22 cellular contexts compared by ENCODE assay signal in genomic region chr17:29653995-29654714, GRCh38.
"Had no signal": no experiment of that assay in that cellular context is flagged by ENCODE, and none has a peak within 500 bp of the region (broad histone marks: within the 10 kb centered on the region; RNA-seq: fewer than 3 reads in every experiment).

No MANE protein-coding gene starts in this region.

- ATAC-seq: activated naive CD4-positive, alpha-beta T cell treated with anti-CD3 and anti-CD28 coated beads, Interleukin-2, amount 50 U/mL, for 72 hours; heart right ventricle; natural killer cell; right cardiac atrium had no signal

- H3K4me3 ChIP-seq: adrenal gland, breast epithelium, coronary artery, esophagus squamous epithelium, heart right ventricle, ovary, prostate gland, skin epidermis, tibial artery had no signal

- H3K27ac ChIP-seq: adrenal gland, breast epithelium, coronary artery, heart right ventricle, ovary, prostate gland, skin epidermis, tibial artery, WERI-Rb-1 had no signal

- H3K4me1 ChIP-seq: breast epithelium, prostate gland, tibial artery had no signal

- DNase-seq: activated CD4-positive, alpha-beta T cell treated with anti-CD3 and anti-CD28 coated beads, Interleukin-2, amount 50 U/mL, for 1 hour; activated CD4-positive, CD25-positive, alpha-beta regulatory T cell treated with anti-CD3 and anti-CD28 coated beads, Interleukin-2, amount 50 U/mL, for 72 hours; activated T-cell treated with anti-CD3 and anti-CD28 coated beads, Interleukin-2, amount 50 U/mL, for 1 hour; adrenal gland; cerebellar nuclear complex; esophagus squamous epithelium; heart right ventricle; islet precursor cell; left cardiac atrium; midbrain; natural killer cell; right cardiac atrium; stimulated activated CD4-positive, alpha-beta T cell treated with anti-CD3 and anti-CD28 coated beads, Interleukin-1b, Interleukin-23, amount 100 ng/mL, for 48 hours; T1000; tibial artery; WERI-Rb-1 had no signal

- H3K27me3 ChIP-seq: adrenal gland, breast epithelium, esophagus squamous epithelium, heart right ventricle, ovary, tibial artery had no signal

- H3K36me3 ChIP-seq: breast epithelium, ovary, prostate gland had no signal

- H3K9me3 ChIP-seq: adrenal gland, breast epithelium, esophagus squamous epithelium, heart right ventricle, ovary, prostate gland, tibial artery had no signal
